In the genomic region with DNA sequence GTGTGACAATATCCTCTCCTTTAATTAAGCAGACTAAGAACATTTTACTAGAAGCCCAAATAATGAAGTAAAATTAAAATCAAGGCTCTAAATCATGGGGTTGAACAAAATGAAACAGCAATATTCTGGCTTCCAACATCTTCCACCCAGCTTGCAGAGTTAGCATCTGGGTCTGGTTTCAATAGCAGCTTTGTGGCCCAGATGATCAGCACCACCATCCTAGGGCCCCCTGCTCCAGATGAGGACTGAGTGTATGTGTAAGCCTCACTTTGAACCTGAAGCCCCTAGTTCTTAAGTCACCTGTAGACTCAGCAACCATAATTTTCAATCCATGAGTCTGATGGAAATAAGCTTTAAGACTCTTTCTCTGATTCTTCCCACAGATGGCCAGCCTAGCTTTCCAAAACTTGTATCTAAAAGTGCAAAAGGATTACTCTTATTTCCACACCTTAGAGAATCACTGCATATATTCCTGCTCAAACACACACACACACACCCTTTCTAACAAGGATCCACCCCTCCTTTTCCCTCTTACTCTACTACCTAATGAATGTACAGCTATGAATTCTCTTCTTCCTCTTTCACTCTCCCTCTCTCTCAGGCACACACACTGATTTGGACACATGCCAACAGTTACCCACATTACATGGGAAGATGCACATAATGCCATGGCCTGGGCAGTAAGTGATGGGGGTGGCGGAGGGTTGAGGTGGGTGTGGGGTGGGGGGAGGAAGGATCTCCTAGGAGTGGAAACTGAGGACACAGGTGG, we compare ENCODE assay signal across 1 cellular context.
TF ChIP-seq lines count a peak whose summit lies in the region.

No MANE protein-coding gene starts in this region.

TF ChIP-seq in HEK293, 187 proteins besides CTCF, POLR2A, EP300 and RAD21 (continued from another document):
- TF ChIP-seq, protein P1, sequence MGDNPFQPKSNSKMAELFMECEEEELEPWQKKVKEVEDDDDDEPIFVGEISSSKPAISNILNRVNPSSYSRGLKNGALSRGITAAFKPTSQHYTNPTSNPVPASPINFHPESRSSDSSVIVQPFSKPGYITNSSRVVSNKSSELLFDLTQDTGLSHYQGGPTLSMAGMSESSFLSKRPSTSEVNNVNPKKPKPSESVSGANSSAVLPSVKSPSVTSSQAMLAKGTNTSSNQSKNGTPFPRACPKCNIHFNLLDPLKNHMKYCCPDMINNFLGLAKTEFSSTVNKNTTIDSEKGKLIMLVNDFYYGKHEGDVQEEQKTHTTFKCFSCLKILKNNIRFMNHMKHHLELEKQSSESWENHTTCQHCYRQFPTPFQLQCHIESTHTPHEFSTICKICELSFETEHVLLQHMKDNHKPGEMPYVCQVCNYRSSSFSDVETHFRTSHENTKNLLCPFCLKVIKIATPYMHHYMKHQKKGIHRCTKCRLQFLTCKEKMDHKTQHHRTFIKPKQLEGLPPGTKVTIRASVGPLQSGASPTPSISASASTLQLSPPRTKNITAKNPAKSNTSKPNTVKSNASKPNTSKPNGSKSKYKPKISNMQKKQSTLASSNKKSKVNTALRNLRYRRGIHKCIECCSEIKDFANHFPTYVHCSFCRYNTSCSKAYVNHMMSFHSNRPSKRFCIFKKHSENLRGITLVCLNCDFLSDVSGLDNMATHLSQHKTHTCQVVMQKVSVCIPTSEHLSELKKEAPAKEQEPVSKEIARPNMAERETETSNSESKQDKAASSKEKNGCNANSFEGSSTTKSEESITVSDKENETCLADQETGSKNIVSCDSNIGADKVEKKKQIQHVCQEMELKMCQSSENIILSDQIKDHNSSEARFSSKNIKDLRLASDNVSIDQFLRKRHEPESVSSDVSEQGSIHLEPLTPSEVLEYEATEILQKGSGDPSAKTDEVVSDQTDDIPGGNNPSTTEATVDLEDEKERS (tag by site-specific recombination; IDR thresholded peaks at IDR 0.05) = no peak
- TF ChIP-seq ZNF596 (tag by site-specific recombination; IDR thresholded peaks at IDR 0.05) (no peak), ZNF747 (tag by site-specific recombination; IDR thresholded peaks at IDR 0.05) (no peak), ZNF621 (tag by site-specific recombination; IDR thresholded peaks at IDR 0.05) (no peak), ZBTB21 (tag by site-specific recombination; IDR thresholded peaks at IDR 0.05) (no peak), YY1 (tag by site-specific recombination; IDR thresholded peaks at IDR 0.05) (no peak), EGR2 (tag by site-specific recombination; IDR thresholded peaks at IDR 0.05; ENCODE audit: low read depth) (peak; percentile 52), GLIS1 (tag by site-specific recombination; IDR thresholded peaks at IDR 0.05) (no peak), PRDM1 (tag by site-specific recombination; IDR thresholded peaks at IDR 0.05) (peak; percentile 95), ZNF366 (tag by site-specific recombination; conservative IDR thresholded peaks at IDR 0.05) (peak; percentile 65)
- TF ChIP-seq, protein P2, sequence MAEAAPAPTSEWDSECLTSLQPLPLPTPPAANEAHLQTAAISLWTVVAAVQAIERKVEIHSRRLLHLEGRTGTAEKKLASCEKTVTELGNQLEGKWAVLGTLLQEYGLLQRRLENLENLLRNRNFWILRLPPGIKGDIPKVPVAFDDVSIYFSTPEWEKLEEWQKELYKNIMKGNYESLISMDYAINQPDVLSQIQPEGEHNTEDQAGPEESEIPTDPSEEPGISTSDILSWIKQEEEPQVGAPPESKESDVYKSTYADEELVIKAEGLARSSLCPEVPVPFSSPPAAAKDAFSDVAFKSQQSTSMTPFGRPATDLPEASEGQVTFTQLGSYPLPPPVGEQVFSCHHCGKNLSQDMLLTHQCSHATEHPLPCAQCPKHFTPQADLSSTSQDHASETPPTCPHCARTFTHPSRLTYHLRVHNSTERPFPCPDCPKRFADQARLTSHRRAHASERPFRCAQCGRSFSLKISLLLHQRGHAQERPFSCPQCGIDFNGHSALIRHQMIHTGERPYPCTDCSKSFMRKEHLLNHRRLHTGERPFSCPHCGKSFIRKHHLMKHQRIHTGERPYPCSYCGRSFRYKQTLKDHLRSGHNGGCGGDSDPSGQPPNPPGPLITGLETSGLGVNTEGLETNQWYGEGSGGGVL (tag by site-specific recombination; IDR thresholded peaks at IDR 0.05) = peak; percentile 42; the same call in 1 of the 2 replicates
